Comparison of ENCODE assay signal across 23 cellular contexts in genomic region chr11:80379620-80380278, GRCh38.
DNase-seq lines count a peak whose midpoint lies in the region; ATAC-seq and TF ChIP-seq lines count a peak whose summit lies in the region.
"Had no signal": no experiment of that assay in that cellular context is flagged by ENCODE, and none has a peak within 500 bp of the region (broad histone marks: within the 10 kb centered on the region; RNA-seq: fewer than 3 reads in every experiment).

No MANE protein-coding gene starts in this region.

- H3K36me3 Mint-ChIP-seq in H9 (ENCODE audit: insufficient read depth in 1 of 3, low read depth in 3 of 3) (no peaks in the 10 kb centered on the region; a peak in 1 of 7 replicates), glutamatergic neuron (ENCODE audit: unreplicated experiment) (no peaks in the 10 kb centered on the region)
- H3K36me3 Mint-ChIP-seq: CD8-positive, alpha-beta memory T cell; T-cell had no signal

- H2BK20ac ChIP-seq in H9 (ENCODE audit: low read depth, low read length, poor library complexity, severe bottlenecking) = no peak overlapping the region

- no peak overlapping the region for H4K5ac ChIP-seq in H9 (ENCODE audit: insufficient read length, low read depth, low read length)

- H2AK5ac ChIP-seq in H9 (ENCODE audit: insufficient read length, low read length) = no peak overlapping the region

- no peak overlapping the region for H2BK15ac ChIP-seq in H9 (ENCODE audit: low read depth, low read length)

- H3K23ac ChIP-seq in H9 (ENCODE audit: insufficient read length, low read depth, low read length) = no peak overlapping the region

- H2AFZ ChIP-seq in H9 (ENCODE audit: low read length) = no peak overlapping the region
- H2AFZ ChIP-seq: GM23248 had no signal

- no peak overlapping the region for H3T11ph ChIP-seq in H9 (ENCODE audit: low read length)

- no peak for ATAC-seq in GM21360 (IDR thresholded peaks at IDR 0.05; ENCODE audit: unreplicated experiment)
- ATAC-seq: HCT116, K562, T-cell had no signal

- H3K14ac ChIP-seq in H9 (ENCODE audit: insufficient read depth, low read length) = no peak overlapping the region

- H3K4me1 ChIP-seq in H9 (ENCODE audit: insufficient read depth, low read length) = peaks cover 4% of the 10 kb centered on the region; the same call in 1 of the 2 replicates
- H3K4me1 ChIP-seq: Peyer's patch had no signal

- no peak overlapping the region for H3K56ac ChIP-seq in H9 (ENCODE audit: insufficient read length, low read depth, low read length)

- DNase-seq in H9 (no peak), NCI-H69 (lab: John Stamatoyannopoulos, UW) (peak; percentile 38), epithelial cell of prostate (ENCODE audit: low read depth, low spot score) (peak; percentile 57), glutamatergic neuron (no peak), D341Med (ENCODE audit: low spot score) (no peak)
- DNase-seq in stimulated activated CD4-positive, alpha-beta T cell treated with anti-CD3 and anti-CD28 coated beads, Interleukin-2, amount 100 ng/mL, for 24 hours = no peak
- DNase-seq: C1 segment of cervical spinal cord; CD8-positive, alpha-beta memory T cell; DMS 273 treated with DMSO at 0.1 percent for 48 hours; GDM1; GM23248; NCI-H1105 treated with DMSO at 0.1 percent for 48 hours; NCI-H187; NCI-H226; NCI-H524; NK-92 treated with Interleukin-12 subunit alpha and Interleukin-12 subunit beta, amount 100 ng/mL, for 24 hours; Peyer's patch; Right ventricle myocardium superior; SK-N-SH; T-cell had no signal

- no peak overlapping the region for H3K9ac ChIP-seq in H9 (ENCODE audit: extremely low read depth, insufficient read length, low read length)
- H3K9ac ChIP-seq: GM23248, SK-N-SH had no signal

- TF ChIP-seq CTCF in H9 (conservative IDR thresholded peaks at IDR 0.05) (no peak), glutamatergic neuron (IDR thresholded peaks at IDR 0.05; ENCODE audit: partially characterized antibody, unreplicated experiment) (no peak)

- no peak overlapping the region for H2BK5ac ChIP-seq in H9 (ENCODE audit: insufficient read length, low read length)

- H3K27ac ChIP-seq in H9 (ENCODE audit: insufficient read length, low read depth, low read length) = no peak overlapping the region
- no peak overlapping the region for H3K27ac ChIP-seq in epithelial cell of prostate
- H3K27ac ChIP-seq: GM23248, Peyer's patch had no signal

- no peak overlapping the region for H4K91ac ChIP-seq in H9 (ENCODE audit: insufficient read length, low read depth, low read length)

- no CpG with 5 or more reads among the region's 1 CpG for WGBS in H9 (ENCODE audit: extremely low coverage, insufficient read length, low lambda C conversion rate)

- no peaks in the 10 kb centered on the region for H3K9me3 ChIP-seq in H9 (ENCODE audit: control insufficient read depth, low read depth, low read length)
- H3K9me3 ChIP-seq: Peyer's patch, SK-N-SH had no signal

- no peaks in the 10 kb centered on the region for H4K20me1 ChIP-seq in H9 (ENCODE audit: control insufficient read depth, insufficient read depth, insufficient read length)

- H3K4ac ChIP-seq in H9 (ENCODE audit: low read depth, low read length) = no peak overlapping the region

- H3K27me3 ChIP-seq in H9 (ENCODE audit: insufficient read depth, low read length) = no peaks in the 10 kb centered on the region
- H3K27me3 ChIP-seq: Peyer's patch had no signal

- no peak overlapping the region for H2BK120ac ChIP-seq in H9 (ENCODE audit: low read depth, low read length, poor library complexity, severe bottlenecking)

- H3K4me1 Mint-ChIP-seq in H9 = peaks cover 31 to 34% of the 10 kb centered on the region in 2 experiments
- no peaks in the 10 kb centered on the region for H3K4me1 Mint-ChIP-seq in glutamatergic neuron (ENCODE audit: low read depth, unreplicated experiment)
- H3K4me1 Mint-ChIP-seq: CD8-positive, alpha-beta memory T cell; T-cell had no signal

- no peaks in the 10 kb centered on the region for H3K27me3 Mint-ChIP-seq in H9 (ENCODE audit: low read depth)
- no peaks in the 10 kb centered on the region for H3K27me3 Mint-ChIP-seq in glutamatergic neuron (ENCODE audit: unreplicated experiment)
- H3K27me3 Mint-ChIP-seq: T-cell had no signal

- H3K23me2 ChIP-seq in H9 (ENCODE audit: insufficient read length, low read depth, low read length, poor library complexity, severe bottlenecking) = no peaks in the 10 kb centered on the region

- H3K4me2 ChIP-seq in H9 (ENCODE audit: insufficient read depth, insufficient read length, low read length) = no peak overlapping the region
- H3K4me2 ChIP-seq: SK-N-SH had no signal

- H3K9me3 Mint-ChIP-seq in H9 (no peaks in the 10 kb centered on the region), glutamatergic neuron (ENCODE audit: unreplicated experiment) (no peaks in the 10 kb centered on the region)

- H3K27ac Mint-ChIP-seq in H9 = peak overlapping the region in 2 of 3 experiments; percentile 7 to 34; a peak in 1 of 7 replicates
- H3K27ac Mint-ChIP-seq in glutamatergic neuron (ENCODE audit: unreplicated experiment) = no peak overlapping the region
- H3K27ac Mint-ChIP-seq: CD8-positive, alpha-beta memory T cell; T-cell had no signal

- H3K79me1 ChIP-seq in H9 (ENCODE audit: insufficient read depth, low read depth, low read length, poor library complexity, severe bottlenecking) = no peaks in the 10 kb centered on the region

- H3K18ac ChIP-seq in H9 (ENCODE audit: insufficient read length, low read depth, low read length) = no peak overlapping the region

- no peak overlapping the region for H4K8ac ChIP-seq in H9 (replicated peaks; ENCODE audit: insufficient read length, low read depth, low read length)

- no peaks in the 10 kb centered on the region for H3K79me2 ChIP-seq in H9 (ENCODE audit: insufficient read depth, low read length)

- no peak overlapping the region for H2BK12ac ChIP-seq in H9 (ENCODE audit: insufficient read length, low read depth, low read length)

- H3K4me3 Mint-ChIP-seq in H9 (no peak overlapping the region), glutamatergic neuron (ENCODE audit: unreplicated experiment) (no peak overlapping the region)
- H3K4me3 Mint-ChIP-seq: T-cell had no signal

Comparison
In these comparisons a context has a peak if more than half of its experiments do, and no peak if none do; other contexts are left out.
1. DNase-seq: peak in NCI-H69 (single experiment) and epithelial cell of prostate (single experiment); none in H9 (single experiment), stimulated activated CD4-positive, alpha-beta T cell treated with anti-CD3 and anti-CD28 coated beads, Interleukin-2, amount 100 ng/mL, for 24 hours (0 of 2), glutamatergic neuron (single experiment) and D341Med (single experiment).